Comparison of ENCODE assay signal across 1 cellular context in the genomic region with DNA sequence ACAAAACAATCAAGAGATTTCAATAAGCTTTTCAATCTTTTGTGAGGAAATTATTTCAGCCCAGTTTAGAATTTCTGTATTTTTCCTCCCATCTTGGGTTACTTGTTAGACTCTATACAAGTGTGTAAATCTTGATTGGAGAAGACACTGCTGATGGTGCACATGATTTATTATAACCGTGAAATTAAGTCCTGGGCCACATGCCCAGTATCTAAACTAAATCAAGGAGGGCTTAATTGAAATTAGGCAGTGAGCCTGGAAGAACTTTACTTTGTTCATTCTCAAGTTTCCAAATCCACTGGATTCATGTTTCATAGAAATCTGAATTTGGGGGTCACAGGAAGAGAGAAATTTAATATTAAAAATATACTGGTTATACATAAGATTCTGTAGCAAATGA.
TF ChIP-seq lines count a peak whose summit lies in the region.

No MANE protein-coding gene starts in this region.

TF ChIP-seq in HEK293, 187 proteins besides CTCF, POLR2A, EP300 and RAD21 (continued from another document):
- TF ChIP-seq, protein P1, sequence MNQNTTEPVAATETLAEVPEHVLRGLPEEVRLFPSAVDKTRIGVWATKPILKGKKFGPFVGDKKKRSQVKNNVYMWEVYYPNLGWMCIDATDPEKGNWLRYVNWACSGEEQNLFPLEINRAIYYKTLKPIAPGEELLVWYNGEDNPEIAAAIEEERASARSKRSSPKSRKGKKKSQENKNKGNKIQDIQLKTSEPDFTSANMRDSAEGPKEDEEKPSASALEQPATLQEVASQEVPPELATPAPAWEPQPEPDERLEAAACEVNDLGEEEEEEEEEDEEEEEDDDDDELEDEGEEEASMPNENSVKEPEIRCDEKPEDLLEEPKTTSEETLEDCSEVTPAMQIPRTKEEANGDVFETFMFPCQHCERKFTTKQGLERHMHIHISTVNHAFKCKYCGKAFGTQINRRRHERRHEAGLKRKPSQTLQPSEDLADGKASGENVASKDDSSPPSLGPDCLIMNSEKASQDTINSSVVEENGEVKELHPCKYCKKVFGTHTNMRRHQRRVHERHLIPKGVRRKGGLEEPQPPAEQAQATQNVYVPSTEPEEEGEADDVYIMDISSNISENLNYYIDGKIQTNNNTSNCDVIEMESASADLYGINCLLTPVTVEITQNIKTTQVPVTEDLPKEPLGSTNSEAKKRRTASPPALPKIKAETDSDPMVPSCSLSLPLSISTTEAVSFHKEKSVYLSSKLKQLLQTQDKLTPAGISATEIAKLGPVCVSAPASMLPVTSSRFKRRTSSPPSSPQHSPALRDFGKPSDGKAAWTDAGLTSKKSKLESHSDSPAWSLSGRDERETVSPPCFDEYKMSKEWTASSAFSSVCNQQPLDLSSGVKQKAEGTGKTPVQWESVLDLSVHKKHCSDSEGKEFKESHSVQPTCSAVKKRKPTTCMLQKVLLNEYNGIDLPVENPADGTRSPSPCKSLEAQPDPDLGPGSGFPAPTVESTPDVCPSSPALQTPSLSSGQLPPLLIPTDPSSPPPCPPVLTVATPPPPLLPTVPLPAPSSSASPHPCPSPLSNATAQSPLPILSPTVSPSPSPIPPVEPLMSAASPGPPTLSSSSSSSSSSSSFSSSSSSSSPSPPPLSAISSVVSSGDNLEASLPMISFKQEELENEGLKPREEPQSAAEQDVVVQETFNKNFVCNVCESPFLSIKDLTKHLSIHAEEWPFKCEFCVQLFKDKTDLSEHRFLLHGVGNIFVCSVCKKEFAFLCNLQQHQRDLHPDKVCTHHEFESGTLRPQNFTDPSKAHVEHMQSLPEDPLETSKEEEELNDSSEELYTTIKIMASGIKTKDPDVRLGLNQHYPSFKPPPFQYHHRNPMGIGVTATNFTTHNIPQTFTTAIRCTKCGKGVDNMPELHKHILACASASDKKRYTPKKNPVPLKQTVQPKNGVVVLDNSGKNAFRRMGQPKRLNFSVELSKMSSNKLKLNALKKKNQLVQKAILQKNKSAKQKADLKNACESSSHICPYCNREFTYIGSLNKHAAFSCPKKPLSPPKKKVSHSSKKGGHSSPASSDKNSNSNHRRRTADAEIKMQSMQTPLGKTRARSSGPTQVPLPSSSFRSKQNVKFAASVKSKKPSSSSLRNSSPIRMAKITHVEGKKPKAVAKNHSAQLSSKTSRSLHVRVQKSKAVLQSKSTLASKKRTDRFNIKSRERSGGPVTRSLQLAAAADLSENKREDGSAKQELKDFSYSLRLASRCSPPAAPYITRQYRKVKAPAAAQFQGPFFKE (tag by site-specific recombination; IDR thresholded peaks at IDR 0.05; ENCODE audit: borderline replicate concordance): no peak
